ENCODE assay signal across 8 cellular contexts in genomic region chr7:149459540-149460433, GRCh38. TPM values are rescaled to one million over a fixed set of nuclear protein-coding genes. Genes with fewer than 3 reads are reported as not detected.
DNase-seq lines count a peak whose midpoint lies in the region; ATAC-seq and TF ChIP-seq lines count a peak whose summit lies in the region.

No MANE protein-coding gene starts in this region.

- H3K4me1 ChIP-seq in CD8-positive, alpha-beta T cell (ENCODE audit: insufficient read depth, low read length) = peaks cover 24% of the 10 kb centered on the region
- H3K4me1 ChIP-seq in gastroesophageal sphincter = peaks cover 0 to 35% (median 14%) of the 10 kb centered on the region in 3 donors

- H3K36me3 ChIP-seq in CD8-positive, alpha-beta T cell (ENCODE audit: insufficient read depth, low read length) = peaks cover 15% of the 10 kb centered on the region
- peaks cover 0 to 22% of the 10 kb centered on the region in 2 donors for H3K36me3 ChIP-seq in gastroesophageal sphincter

- peak; percentile 17 for ATAC-seq in CD8-positive, alpha-beta T cell
- ATAC-seq in HG03159 (IDR thresholded peaks at IDR 0.05; ENCODE audit: unreplicated experiment) = peak; percentile 31
- ATAC-seq in gastroesophageal sphincter = peak; percentile 40

- peaks cover 34% of the 10 kb centered on the region for H3K4me1 Mint-ChIP-seq in CD8-positive, alpha-beta T cell (ENCODE audit: low read depth)
- H3K4me1 Mint-ChIP-seq in activated CD4-positive, alpha-beta memory T cell treated with anti-CD3 and anti-CD28 coated beads for 36 hours (ENCODE audit: low read depth) = peaks cover 19% of the 10 kb centered on the region
- peaks cover 9% of the 10 kb centered on the region for H3K4me1 Mint-ChIP-seq in progenitor cell of endocrine pancreas (ENCODE audit: low read depth)

- no peaks in the 10 kb centered on the region for H3K9me3 Mint-ChIP-seq in CD8-positive, alpha-beta T cell
- no peaks in the 10 kb centered on the region for H3K9me3 Mint-ChIP-seq in activated CD4-positive, alpha-beta memory T cell treated with anti-CD3 and anti-CD28 coated beads for 36 hours
- no peaks in the 10 kb centered on the region for H3K9me3 Mint-ChIP-seq in progenitor cell of endocrine pancreas (ENCODE audit: low read depth)

- intact Hi-C loops in CD8-positive, alpha-beta T cell (cut with DNase I, micrococcal nuclease) = loop anchor here (1.0 to 2.0 kb wide), 7 partner anchors 37 to 333 kb away; partner anchors contain the start of genes ZNF746 (in 2 of the 2), ZNF212 (in 1 of the 2), ZNF425 (in 1 of the 2) and ZNF783 (in 1 of the 2)
- intact Hi-C loops in activated CD4-positive, alpha-beta memory T cell treated with anti-CD3 and anti-CD28 coated beads for 36 hours (cut with micrococcal nuclease) = loop anchor here (1.0 kb wide), 3 partner anchors 37 to 165 kb away; partner anchors contain the start of gene ZNF746

- no peak for TF ChIP-seq EP300 in gastroesophageal sphincter (IDR thresholded peaks at IDR 0.05)

- no peak overlapping the region for H3K27ac Mint-ChIP-seq in CD8-positive, alpha-beta T cell
- no peak overlapping the region for H3K27ac Mint-ChIP-seq in activated CD4-positive, alpha-beta memory T cell treated with anti-CD3 and anti-CD28 coated beads for 36 hours
- H3K27ac Mint-ChIP-seq in progenitor cell of endocrine pancreas = no peak overlapping the region

- peak overlapping the region; percentile 34 for H3K4me3 ChIP-seq in CD8-positive, alpha-beta T cell (ENCODE audit: low read depth, low read length)
- peak overlapping the region; percentile 41 to 74 for H3K4me3 ChIP-seq in gastroesophageal sphincter

- H3K9me3 ChIP-seq in CD8-positive, alpha-beta T cell (ENCODE audit: low read length) = no peaks in the 10 kb centered on the region
- no peaks in the 10 kb centered on the region for H3K9me3 ChIP-seq in gastroesophageal sphincter

- H3K27me3 Mint-ChIP-seq in CD8-positive, alpha-beta T cell (ENCODE audit: low read depth) = peaks cover 8% of the 10 kb centered on the region
- peaks cover 2% of the 10 kb centered on the region for H3K27me3 Mint-ChIP-seq in activated CD4-positive, alpha-beta memory T cell treated with anti-CD3 and anti-CD28 coated beads for 36 hours
- peaks cover 3% of the 10 kb centered on the region for H3K27me3 Mint-ChIP-seq in progenitor cell of endocrine pancreas

- CTCF ChIA-PET in CD8-positive, alpha-beta T cell (lab: Charles Lee) = interaction anchor here (0.6 to 1.7 kb wide), 6 partner anchors 20 to 194 kb away, joined by 3 to 6 read pairs (median 3); no protein-coding TSS in a partner anchor
- CTCF ChIA-PET in activated CD4-positive, alpha-beta memory T cell treated with anti-CD3 and anti-CD28 coated beads for 36 hours (lab: Charles Lee) = interaction anchor here (0.7 to 2.4 kb wide), 15 partner anchors 12 to 265 kb away, joined by 3 to 21 read pairs (median 5); partner anchors contain the start of genes ZNF282 and ZNF783

- no peak for DNase-seq in CD8-positive, alpha-beta T cell
- peak; percentile 57 for DNase-seq in GM19238 (ENCODE audit: insufficient read length, low spot score)
- peak; percentile 41 for DNase-seq in activated CD4-positive, alpha-beta memory T cell treated with anti-CD3 and anti-CD28 coated beads for 36 hours
- DNase-seq in progenitor cell of endocrine pancreas (ENCODE audit: low spot score, unreplicated experiment) = no peak
- no peak for DNase-seq in NCI-H446 treated with DMSO at 0.1 percent for 48 hours (lab: John Stamatoyannopoulos, UW)
- no peak for DNase-seq in NK-92 (lab: John Stamatoyannopoulos, UW; ENCODE audit: unreplicated experiment)

- no peaks in the 10 kb centered on the region for H3K27me3 ChIP-seq in CD8-positive, alpha-beta T cell (ENCODE audit: insufficient read depth, low read length)
- H3K27me3 ChIP-seq in gastroesophageal sphincter = no peaks in the 10 kb centered on the region

- no peak for TF ChIP-seq POLR2A in gastroesophageal sphincter (IDR thresholded peaks at IDR 0.05)

- POLR2A ChIA-PET in CD8-positive, alpha-beta T cell (lab: Charles Lee) = interaction anchor here (0.7 to 2.3 kb wide), 7 partner anchors 16 to 313 kb away, joined by 3 to 12 read pairs (median 3); partner anchors contain the start of genes ZNF398 and ZNF783
- POLR2A ChIA-PET in activated CD4-positive, alpha-beta memory T cell treated with anti-CD3 and anti-CD28 coated beads for 36 hours (lab: Charles Lee) = interaction anchor here (0.8 to 1.3 kb wide), 3 partner anchors 18 to 198 kb away, joined by 3 to 5 read pairs (median 4); partner anchors contain the start of gene ZNF783

- peak overlapping the region; percentile 26 for H3K4me3 Mint-ChIP-seq in CD8-positive, alpha-beta T cell
- peak overlapping the region; percentile 51 for H3K4me3 Mint-ChIP-seq in activated CD4-positive, alpha-beta memory T cell treated with anti-CD3 and anti-CD28 coated beads for 36 hours
- H3K4me3 Mint-ChIP-seq in progenitor cell of endocrine pancreas (ENCODE audit: low read depth) = peak overlapping the region; percentile 45

- no CpG with 5 or more reads among the region's 142 CpGs for WGBS in gastroesophageal sphincter (ENCODE audit: low coverage in 1 of 2), 2 donors

- peaks cover 24% of the 10 kb centered on the region for H3K36me3 Mint-ChIP-seq in CD8-positive, alpha-beta T cell
- H3K36me3 Mint-ChIP-seq in activated CD4-positive, alpha-beta memory T cell treated with anti-CD3 and anti-CD28 coated beads for 36 hours = peaks cover 4% of the 10 kb centered on the region
- peaks cover 6% of the 10 kb centered on the region for H3K36me3 Mint-ChIP-seq in progenitor cell of endocrine pancreas (ENCODE audit: insufficient read depth)

- no peak for TF ChIP-seq CTCF in CD8-positive, alpha-beta T cell (IDR thresholded peaks at IDR 0.05)
- TF ChIP-seq CTCF in gastroesophageal sphincter (IDR thresholded peaks at IDR 0.05) (no peak), progenitor cell of endocrine pancreas (IDR thresholded peaks at IDR 0.05; ENCODE audit: unreplicated experiment) (no peak)

- no peak overlapping the region for H3K27ac ChIP-seq in CD8-positive, alpha-beta T cell (ENCODE audit: low read depth, low read length)
- peak overlapping the region in 3 of 4 donors; percentile 73 to 90 (median 85) for H3K27ac ChIP-seq in gastroesophageal sphincter

RNA-seq across cellular contexts. Expression of gene ZNF777, which starts 1.1 kb away (rescaled TPM):
- 10 to 100 TPM; 21.0 to 22.2 TPM for total RNA-seq in CD8-positive, alpha-beta T cell
- 10 to 100 TPM; 10.1 to 11.4 TPM for total RNA-seq in activated CD4-positive, alpha-beta memory T cell treated with anti-CD3 and anti-CD28 coated beads for 36 hours
- 10 to 100 TPM in 1 of 4 donors, 1 to 10 TPM in 3; 6.1 to 16.1 (median 9.9) TPM for total RNA-seq in gastroesophageal sphincter
- total RNA-seq in progenitor cell of endocrine pancreas = 19.0 and 20.3 TPM in 2 replicates

RNA-seq across cellular contexts. Expression of gene ZNF746, which starts 37.8 kb away (rescaled TPM):
- total RNA-seq in CD8-positive, alpha-beta T cell = 10 to 100 TPM; 28.4 to 31.1 TPM
- 10 to 100 TPM; 13.5 to 14.9 TPM for total RNA-seq in activated CD4-positive, alpha-beta memory T cell treated with anti-CD3 and anti-CD28 coated beads for 36 hours
- total RNA-seq in gastroesophageal sphincter = 10 to 100 TPM; 17.2 to 26.4 (median 22.6) TPM
- 25.6 and 26.7 TPM in 2 replicates for total RNA-seq in progenitor cell of endocrine pancreas

Comparison
In these comparisons a context has a peak if more than half of its experiments do, and no peak if none do; other contexts are left out.
1. DNase-seq: peak in GM19238 (single experiment) and activated CD4-positive, alpha-beta memory T cell treated with anti-CD3 and anti-CD28 coated beads for 36 hours (single experiment); none in CD8-positive, alpha-beta T cell (0 of 7), progenitor cell of endocrine pancreas (single experiment), NCI-H446 treated with DMSO at 0.1 percent for 48 hours (single experiment) and NK-92 (single experiment).
2. Peak in every context shown above with its lines, with median percentiles within 50 percentile points of each other: ATAC-seq and H3K4me3 Mint-ChIP-seq.